In genomic region chr10:90982406-90983008, GRCh38 we compare ENCODE assay signal across 29 cellular contexts.
"Had no signal": no experiment of that assay in that cellular context is flagged by ENCODE, and none has a peak within 500 bp of the region (broad histone marks: within the 10 kb centered on the region; RNA-seq: fewer than 3 reads in every experiment).

No MANE protein-coding gene starts in this region.

- H3K36me3 ChIP-seq: cardiac muscle cell had no signal

- H3K27ac ChIP-seq: cardiac muscle cell, PC-9, RWPE1, VCaP had no signal

- H2AFZ ChIP-seq: PC-9 had no signal

- H3K4me3 ChIP-seq: cardiac muscle cell, PC-9 had no signal

- ATAC-seq: activated CD8-positive, alpha-beta memory T cell treated with anti-CD3 and anti-CD28 coated beads, Interleukin-2, amount 10 ng/mL, durations not matched to agents 7 days and 5 days; activated naive CD8-positive, alpha-beta T cell treated with anti-CD3 and anti-CD28 coated beads, Interleukin-2, amount 50 U/mL, for 24 hours; Right ventricle myocardium inferior had no signal

- DNase-seq: activated B cell treated with CpG ODN at 0.5 μM for 24 hours; activated CD4-positive, alpha-beta memory T cell treated with anti-CD3 and anti-CD28 coated beads, Interleukin-2, amount 10 ng/mL, durations not matched to agents 7 days and 5 days; activated CD4-positive, alpha-beta T cell treated with anti-CD3 and anti-CD28 coated beads for 1 hour; activated CD4-positive, alpha-beta T cell treated with anti-CD3 and anti-CD28 coated beads for 48 hours; activated CD8-positive, alpha-beta memory T cell treated with anti-CD3 and anti-CD28 coated beads for 24 hours; activated CD8-positive, alpha-beta memory T cell treated with anti-CD3 and anti-CD28 coated beads, Interleukin-2, amount 10 ng/mL, durations not matched to agents 7 days and 5 days; activated CD8-positive, alpha-beta memory T cell treated with anti-CD3 and anti-CD28 coated beads, Interleukin-2, amount 50 U/mL, for 48 hours; activated effector memory CD4-positive, alpha-beta T cell treated with Interleukin-2 at 50 U/mL for 16 hours; activated naive CD4-positive, alpha-beta T cell treated with anti-CD3 and anti-CD28 coated beads, Interleukin-2, amount 10 ng/mL, durations not matched to agents 7 days and 5 days; activated naive CD8-positive, alpha-beta T cell treated with anti-CD3 and anti-CD28 coated beads, Interleukin-2, amount 50 U/mL, for 24 hours; activated T-cell treated with anti-CD3 and anti-CD28 coated beads, Interleukin-2, amount 50 U/mL, for 48 hours; anterior cingulate cortex; KG1; MM.1S; NCI-H1092; NCI-H1436 treated with DMSO at 0.1 percent for 48 hours; NCI-H1694 treated with DMSO at 0.1 percent for 48 hours; NCI-H2029; NCI-H345; NCI-H524 treated with DMSO at 0.1 percent for 48 hours; PC-9; SW 1271; T-helper 1 cell; T-helper 2 cell; T-helper 9 cell had no signal

- H3K4me2 ChIP-seq: PC-9 had no signal
